Comparison of ENCODE assay signal across 31 cellular contexts in genomic region chr7:53940483-53940882, GRCh38.
"Had no signal": no experiment of that assay in that cellular context is flagged by ENCODE, and none has a peak within 500 bp of the region (broad histone marks: within the 10 kb centered on the region; RNA-seq: fewer than 3 reads in every experiment).

No MANE protein-coding gene starts in this region.

- H3K79me2 ChIP-seq: parathyroid adenoma had no signal

- H3K9me3 ChIP-seq: ovary, psoas muscle, suprapubic skin, testis, uterus had no signal

- H3K9me3 Mint-ChIP-seq: nephron, neural progenitor cell, type B pancreatic cell had no signal

- H3K9ac ChIP-seq: neural progenitor cell, parathyroid adenoma had no signal

- H3K36me3 Mint-ChIP-seq: neural progenitor cell; stimulated activated memory B cell treated with anti-CD40 and anti-IgM and Interleukin-4, amounts not matched to agents 10 μg/mL and 1 μg/mL and 100 μg/mL, for 72 hours; type B pancreatic cell had no signal

- H3K27me3 Mint-ChIP-seq: progenitor cell of endocrine pancreas; stimulated activated memory B cell treated with anti-CD40 and anti-IgM and Interleukin-4, amounts not matched to agents 10 μg/mL and 1 μg/mL and 100 μg/mL, for 72 hours; stimulated activated naive CD8-positive, alpha-beta T cell treated with anti-CD3 and anti-CD28 coated beads, Interleukin-15, amount 100 ng/mL, for 72 hours; type B pancreatic cell had no signal

- H2AFZ ChIP-seq: neural progenitor cell, parathyroid adenoma had no signal

- H3K27ac Mint-ChIP-seq: natural killer cell; nephron; neural progenitor cell; progenitor cell of endocrine pancreas; stimulated activated memory B cell treated with anti-CD40 and anti-IgM and Interleukin-4, amounts not matched to agents 10 μg/mL and 1 μg/mL and 100 μg/mL, for 72 hours; type B pancreatic cell had no signal

- H3K36me3 ChIP-seq: neural progenitor cell, ovary, spleen, suprapubic skin, tibial artery, transverse colon, upper lobe of right lung, uterus had no signal

- H3K4me1 ChIP-seq: neural progenitor cell, parathyroid adenoma, psoas muscle, spleen, suprapubic skin, testis, tibial artery, transverse colon, upper lobe of right lung, uterus had no signal

- H3K27ac ChIP-seq: neural progenitor cell, ovary, parathyroid adenoma, psoas muscle, skin epidermis, spleen, suprapubic skin, testis, tibial artery, transverse colon, upper lobe of right lung, uterus had no signal

- H3K4me2 ChIP-seq: neural progenitor cell, smooth muscle cell had no signal

- H3K4me3 Mint-ChIP-seq: natural killer cell; nephron; neural progenitor cell; stimulated activated memory B cell treated with anti-CD40 and anti-IgM and Interleukin-4, amounts not matched to agents 10 μg/mL and 1 μg/mL and 100 μg/mL, for 72 hours; stimulated activated naive CD8-positive, alpha-beta T cell treated with anti-CD3 and anti-CD28 coated beads, Interleukin-15, amount 100 ng/mL, for 72 hours; type B pancreatic cell had no signal

- H3K4me1 Mint-ChIP-seq: natural killer cell; nephron; neural progenitor cell; stimulated activated memory B cell treated with anti-CD40 and anti-IgM and Interleukin-4, amounts not matched to agents 10 μg/mL and 1 μg/mL and 100 μg/mL, for 72 hours; stimulated activated naive CD8-positive, alpha-beta T cell treated with anti-CD3 and anti-CD28 coated beads, Interleukin-15, amount 100 ng/mL, for 72 hours had no signal

- H3K27me3 ChIP-seq: neural progenitor cell, ovary, spleen, suprapubic skin, testis, tibial artery, transverse colon, upper lobe of right lung, uterus had no signal

- ATAC-seq: natural killer cell; psoas muscle; right cardiac atrium; sciatic nerve; stimulated activated memory B cell treated with anti-CD40 and anti-IgM and Interleukin-4, amounts not matched to agents 10 μg/mL and 1 μg/mL and 100 μg/mL, for 72 hours; stimulated activated naive CD8-positive, alpha-beta T cell treated with anti-CD3 and anti-CD28 coated beads, Interleukin-15, amount 100 ng/mL, for 72 hours; stimulated activated naive CD8-positive, alpha-beta T cell treated with anti-CD3 and anti-CD28 coated beads, Interleukin-15, Interleukin-2, amounts not matched to agents 100 U/mL and 50 U/mL, for 24 hours; upper lobe of right lung had no signal

- DNase-seq: natural killer cell; occipital lobe; ovary; posterior cingulate gyrus; psoas muscle; right cardiac atrium; spleen; stimulated activated CD4-positive, alpha-beta T cell treated with anti-CD3 and anti-CD28 coated beads, Interleukin-12 subunit alpha, Interleukin-12 subunit beta, amount 100 ng/mL, for 4 hours; stimulated activated CD4-positive, alpha-beta T cell treated with anti-CD3 and anti-CD28 coated beads, Interleukin-1b, Interleukin-23, amount 100 ng/mL, for 48 hours; stimulated activated CD4-positive, alpha-beta T cell treated with anti-CD3 and anti-CD28 coated beads, Interleukin-4, amount 100 ng/mL, for 1 hour; stimulated activated CD4-positive, alpha-beta T cell treated with anti-CD3 and anti-CD28 coated beads, Interleukin-4, amount 100 ng/mL, for 4 hours; stimulated activated CD8-positive, alpha-beta memory T cell treated with anti-CD3 and anti-CD28 coated beads, Interleukin-4, amount 100 ng/mL, for 48 hours; stimulated activated naive CD4-positive, alpha-beta T cell; stimulated activated naive CD8-positive, alpha-beta T cell treated with anti-CD3 and anti-CD28 coated beads, Interleukin-15, amount 100 ng/mL, for 72 hours; stimulated activated naive CD8-positive, alpha-beta T cell treated with anti-CD3 and anti-CD28 coated beads, Interleukin-15, Interleukin-2, amounts not matched to agents 100 U/mL and 50 U/mL, for 24 hours; substantia nigra; testis; tibial artery; transverse colon; upper lobe of right lung; uterus had no signal

- H3K4me3 ChIP-seq: neural progenitor cell, ovary, psoas muscle, skin epidermis, smooth muscle cell, spleen, suprapubic skin, testis, tibial artery, transverse colon, upper lobe of right lung, uterus had no signal
